In the genomic region with DNA sequence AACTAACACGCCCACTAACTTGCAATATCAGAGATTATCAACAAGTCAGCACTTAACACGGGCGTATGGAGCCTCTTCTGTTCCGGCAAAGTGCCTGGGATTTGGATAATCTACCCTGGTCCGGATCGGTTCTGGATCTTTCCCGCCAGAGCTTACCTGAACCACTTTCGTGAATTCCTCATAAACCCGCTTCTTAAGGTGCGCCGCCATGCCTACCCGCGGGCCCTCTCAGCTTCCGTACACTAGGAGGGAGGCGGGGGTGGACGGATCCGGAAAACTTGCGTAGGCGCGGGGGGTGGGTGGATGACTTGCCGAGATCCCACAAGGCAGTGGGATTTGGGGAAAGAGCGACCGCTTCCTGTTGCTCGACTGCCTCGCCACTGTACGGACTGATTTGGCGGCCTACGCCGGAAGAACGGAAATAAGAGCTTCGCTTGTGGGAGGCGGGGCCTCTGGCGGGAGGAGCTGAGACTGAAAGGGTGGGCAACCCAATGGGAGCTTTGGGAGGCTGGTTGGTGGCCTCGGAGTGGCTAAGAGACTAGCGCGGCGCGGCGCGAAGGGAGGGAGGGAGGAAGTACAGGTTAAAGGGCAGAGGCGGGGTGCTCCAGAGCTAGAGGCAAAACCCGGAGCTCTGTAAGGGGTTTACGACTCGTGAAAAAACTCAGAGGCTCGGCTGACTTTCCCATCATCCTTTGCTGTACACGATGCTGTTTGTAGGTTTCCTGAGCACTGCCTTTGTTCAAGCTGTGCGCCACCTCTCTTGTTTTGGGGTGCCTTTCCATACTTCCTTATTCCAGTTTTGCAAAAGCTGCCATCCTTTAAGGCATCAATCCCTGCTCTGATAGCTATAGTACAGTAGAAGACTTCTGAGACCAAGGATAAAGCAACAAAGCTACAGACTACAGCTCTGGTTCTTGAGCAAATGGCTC, we compare ENCODE assay signal across 8 cellular contexts. TPM values are rescaled to one million over a fixed set of nuclear protein-coding genes. Genes with fewer than 3 reads are reported as not detected.
A peak's percentile ranks its signal among the peaks of the same experiment; 100 is the strongest.
DNase-seq lines count a peak whose midpoint lies in the region; ATAC-seq and TF ChIP-seq lines count a peak whose summit lies in the region.

TSS of gene INTS4 (minus strand) at position 235 of the 929 bp plus-strand sequence. CDS start at position 210, 25 bp downstream.

- H3K36me3 ChIP-seq in lower lobe of right lung = peaks cover 16% of the 10 kb centered on the region

- no peak for TF ChIP-seq CTCF in lower lobe of right lung (IDR thresholded peaks at IDR 0.05)

- peaks cover 25% of the 10 kb centered on the region for H3K4me1 ChIP-seq in lower lobe of right lung

- H3K9me3 ChIP-seq in lower lobe of right lung = no peaks in the 10 kb centered on the region

- H3K4me3 ChIP-seq in lower lobe of right lung = peak within 1 kb of the TSS; percentile 74

- H3K27ac ChIP-seq in lower lobe of right lung = peak within 1 kb of the TSS; percentile 79

- DNase-seq in CMK (ENCODE audit: low read depth) (peak; percentile 100), HS-5 (ENCODE audit: low read depth) (peak; percentile 99), lower lobe of right lung (peak; percentile 99)
- peak; percentile 99 for DNase-seq in NK-92 treated with Interleukin-12 subunit alpha and Interleukin-12 subunit beta, amount 100 ng/mL, for 24 hours (lab: John Stamatoyannopoulos, UW)
- peak; percentile 96 for DNase-seq in activated CD8-positive, alpha-beta memory T cell treated with anti-CD3 and anti-CD28 coated beads for 24 hours
- peak; percentile 97 for DNase-seq in effector CD4-positive, alpha-beta T cell
- peak; percentile 90 to 97 (median 96) for DNase-seq in stimulated activated CD4-positive, alpha-beta T cell treated with anti-CD3 and anti-CD28 coated beads, TNF-alpha, amount 100 ng/mL, for 24 hours (ENCODE audit: low read depth in 3 of 3)

- ATAC-seq in GM19468 (IDR thresholded peaks at IDR 0.05; ENCODE audit: extremely low read depth, unreplicated experiment) (peak; percentile 96), lower lobe of right lung (peak; percentile 100)

- H3K27me3 ChIP-seq in lower lobe of right lung (ENCODE audit: low read depth) = no peaks in the 10 kb centered on the region

- intact Hi-C loops in lower lobe of right lung (cut with DNase I) = no loop called here

RNA-seq across cellular contexts. Expression of gene INTS4, which starts in this region (rescaled TPM):
- total RNA-seq in lower lobe of right lung = 35.4 TPM

Comparison
In these comparisons a context has a peak if more than half of its experiments do, and no peak if none do; other contexts are left out.
1. Peak in every context shown above with its lines: DNase-seq, ATAC-seq, H3K4me3 ChIP-seq and H3K27ac ChIP-seq.